ENCODE assay signal across 19 cellular contexts in the genomic region with DNA sequence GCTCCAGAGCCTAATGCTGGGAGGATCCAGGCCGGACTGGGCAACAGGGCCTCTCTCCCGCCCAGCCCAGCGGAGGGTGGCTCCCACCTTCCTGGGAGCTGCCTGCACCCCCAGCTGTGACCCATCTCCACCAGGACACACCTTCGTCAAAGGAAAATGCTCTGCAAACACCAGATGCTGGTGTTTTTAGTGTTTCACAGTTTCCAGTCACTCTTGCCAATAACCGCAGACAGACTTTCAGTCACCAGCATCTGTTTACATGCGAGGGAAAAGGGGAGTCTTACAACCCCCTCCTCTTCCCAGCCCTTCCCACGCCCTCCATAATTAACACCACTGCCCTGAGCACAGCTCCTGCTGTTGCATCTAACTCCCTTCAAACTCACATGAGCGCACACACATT. TPM values are rescaled to one million over a fixed set of nuclear protein-coding genes. Genes with fewer than 3 reads are reported as not detected.
DNase-seq lines count a peak whose midpoint lies in the region; ATAC-seq and TF ChIP-seq lines count a peak whose summit lies in the region.
"Had no signal": no experiment of that assay in that cellular context is flagged by ENCODE, and none has a peak within 500 bp of the region (broad histone marks: within the 10 kb centered on the region; RNA-seq: fewer than 3 reads in every experiment).

No MANE protein-coding gene starts in this region.

- peak overlapping the region; percentile 12 to 45 for H3K27ac Mint-ChIP-seq in natural killer cell treated with Interleukin-12 subunit alpha and Interleukin-12 subunit beta and Interleukin-15 and Interleukin-18, amount 100 ng/mL, for 72 hours
- H3K27ac Mint-ChIP-seq: stimulated activated effector memory CD8-positive, alpha-beta T cell treated with anti-CD3 and anti-CD28 coated beads, Interleukin-12 subunit alpha, Interleukin-12 subunit beta, amount 100 ng/mL, for 72 hours had no signal

- no peak overlapping the region for H3K27ac ChIP-seq in Karpas-422 (ENCODE audit: low read length)
- H3K27ac ChIP-seq: HL-60, parathyroid adenoma, upper lobe of left lung had no signal

- H3K27me3 Mint-ChIP-seq in natural killer cell treated with Interleukin-12 subunit alpha and Interleukin-12 subunit beta and Interleukin-15 and Interleukin-18, amount 100 ng/mL, for 72 hours: no peaks in the 10 kb centered on the region
- H3K27me3 Mint-ChIP-seq: CD4-positive, CD25-positive, alpha-beta regulatory T cell had no signal

- peak overlapping the region; percentile 2 for H3K4me3 Mint-ChIP-seq in natural killer cell treated with Interleukin-12 subunit alpha and Interleukin-12 subunit beta and Interleukin-15 and Interleukin-18, amount 100 ng/mL, for 72 hours
- H3K4me3 Mint-ChIP-seq: CD4-positive, CD25-positive, alpha-beta regulatory T cell; stimulated activated effector memory CD8-positive, alpha-beta T cell treated with anti-CD3 and anti-CD28 coated beads, Interleukin-12 subunit alpha, Interleukin-12 subunit beta, amount 100 ng/mL, for 72 hours had no signal

- no peak overlapping the region for H3K4me3 ChIP-seq in choroid plexus epithelial cell (ENCODE audit: low read depth, low read length)
- no peak overlapping the region for H3K4me3 ChIP-seq in Karpas-422 (ENCODE audit: low read length)
- H3K4me3 ChIP-seq: upper lobe of left lung had no signal

- DNase-seq in GM03348 (ENCODE audit: low spot score) (peak; percentile 54), NCI-H2171 (lab: John Stamatoyannopoulos, UW) (peak; percentile 90), choroid plexus epithelial cell (ENCODE audit: low read depth) (peak; percentile 91), Karpas-422 (no peak), 8988T (no peak), NCI-H526 treated with DMSO at 0.1 percent for 48 hours (lab: John Stamatoyannopoulos, UW) (no peak)
- no peak for DNase-seq in natural killer cell treated with Interleukin-12 subunit alpha and Interleukin-12 subunit beta and Interleukin-15 and Interleukin-18, amount 100 ng/mL, for 72 hours (ENCODE audit: low spot score)
- DNase-seq: activated naive CD4-positive, alpha-beta T cell treated with Interleukin-2 at 50 U/mL for 16 hours; CD4-positive, CD25-positive, alpha-beta regulatory T cell; effector CD8-positive, alpha-beta T cell; NCI-H1092 treated with DMSO at 0.1 percent for 48 hours; SHP77; small intestine; T-helper 1 cell; upper lobe of left lung had no signal

- no peaks in the 10 kb centered on the region; the same call in 1 of the 2 replicates for H4K20me1 ChIP-seq in Karpas-422 (ENCODE audit: insufficient read depth, low read depth, low read length)

- no peak overlapping the region for H2AFZ ChIP-seq in Karpas-422 (ENCODE audit: low read length)
- H2AFZ ChIP-seq: parathyroid adenoma had no signal

- no peak for ATAC-seq in natural killer cell treated with Interleukin-12 subunit alpha and Interleukin-12 subunit beta and Interleukin-15 and Interleukin-18, amount 100 ng/mL, for 72 hours
- ATAC-seq in HG03442 (IDR thresholded peaks at IDR 0.05; ENCODE audit: unreplicated experiment): no peak
- ATAC-seq: stimulated activated effector memory CD8-positive, alpha-beta T cell treated with anti-CD3 and anti-CD28 coated beads, Interleukin-12 subunit alpha, Interleukin-12 subunit beta, amount 100 ng/mL, for 72 hours had no signal

- no peak overlapping the region for H3K9ac ChIP-seq in Karpas-422 (ENCODE audit: low read length)
- H3K9ac ChIP-seq: parathyroid adenoma had no signal

- peaks cover 6% of the 10 kb centered on the region; the same call in 1 of the 2 replicates for H3K36me3 ChIP-seq in Karpas-422 (ENCODE audit: insufficient read depth, low read length)

- H3K4me1 Mint-ChIP-seq in natural killer cell treated with Interleukin-12 subunit alpha and Interleukin-12 subunit beta and Interleukin-15 and Interleukin-18, amount 100 ng/mL, for 72 hours (ENCODE audit: low read depth in 2 of 2): peaks cover 17 to 29% of the 10 kb centered on the region in 2 donors

- no peak overlapping the region for H3K4me2 ChIP-seq in Karpas-422 (ENCODE audit: low read depth, low read length, poor library complexity, severe bottlenecking)

- no peak for TF ChIP-seq CTCF in choroid plexus epithelial cell (conservative IDR thresholded peaks at IDR 0.05; ENCODE audit: low read depth, low read length)

- no peaks in the 10 kb centered on the region for H3K9me3 ChIP-seq in Karpas-422 (ENCODE audit: low read length)
- H3K9me3 ChIP-seq: upper lobe of left lung had no signal

- peaks cover 15% of the 10 kb centered on the region for H3K36me3 Mint-ChIP-seq in natural killer cell treated with Interleukin-12 subunit alpha and Interleukin-12 subunit beta and Interleukin-15 and Interleukin-18, amount 100 ng/mL, for 72 hours

- H3K4me1 ChIP-seq in Karpas-422 (ENCODE audit: low read length): no peaks in the 10 kb centered on the region
- H3K4me1 ChIP-seq: parathyroid adenoma, upper lobe of left lung had no signal

- H3K9me2 ChIP-seq in Karpas-422 (replicated peaks; ENCODE audit: insufficient read depth, low read length): no peaks in the 10 kb centered on the region

- H3K9me3 Mint-ChIP-seq in natural killer cell treated with Interleukin-12 subunit alpha and Interleukin-12 subunit beta and Interleukin-15 and Interleukin-18, amount 100 ng/mL, for 72 hours: no peaks in the 10 kb centered on the region
- H3K9me3 Mint-ChIP-seq: CD4-positive, CD25-positive, alpha-beta regulatory T cell; stimulated activated effector memory CD8-positive, alpha-beta T cell treated with anti-CD3 and anti-CD28 coated beads, Interleukin-12 subunit alpha, Interleukin-12 subunit beta, amount 100 ng/mL, for 72 hours had no signal

- peaks cover 15% of the 10 kb centered on the region; the same call in 1 of the 2 replicates for H3K79me2 ChIP-seq in Karpas-422 (ENCODE audit: low read length)

- H3K27me3 ChIP-seq in Karpas-422 (ENCODE audit: low read length): no peaks in the 10 kb centered on the region
- H3K27me3 ChIP-seq: upper lobe of left lung had no signal

RNA-seq across cellular contexts. Expression of gene KLHDC4, which starts 25.3 kb away (rescaled TPM):
- total RNA-seq in natural killer cell treated with Interleukin-12 subunit alpha and Interleukin-12 subunit beta and Interleukin-15 and Interleukin-18, amount 100 ng/mL, for 72 hours: 100 to 1,000 TPM in 1 of 2 donors, 10 to 100 TPM in 1; 71.0 to 188 TPM
- 21.1 and 30.1 TPM in 2 replicates for total RNA-seq in Karpas-422 (2014; rRNA removed; shearing (Covaris generic); ENCODE audit: low replicate concordance)

Comparison
In these comparisons a context has a peak if more than half of its experiments do, and no peak if none do; other contexts are left out.
1. DNase-seq: peak in GM03348 (single experiment), NCI-H2171 (single experiment) and choroid plexus epithelial cell (single experiment); none in natural killer cell treated with Interleukin-12 subunit alpha and Interleukin-12 subunit beta and Interleukin-15 and Interleukin-18, amount 100 ng/mL, for 72 hours (single experiment), Karpas-422 (single experiment), 8988T (single experiment) and NCI-H526 treated with DMSO at 0.1 percent for 48 hours (single experiment).